ENCODE assay signal across 4 cellular contexts in the genomic region with DNA sequence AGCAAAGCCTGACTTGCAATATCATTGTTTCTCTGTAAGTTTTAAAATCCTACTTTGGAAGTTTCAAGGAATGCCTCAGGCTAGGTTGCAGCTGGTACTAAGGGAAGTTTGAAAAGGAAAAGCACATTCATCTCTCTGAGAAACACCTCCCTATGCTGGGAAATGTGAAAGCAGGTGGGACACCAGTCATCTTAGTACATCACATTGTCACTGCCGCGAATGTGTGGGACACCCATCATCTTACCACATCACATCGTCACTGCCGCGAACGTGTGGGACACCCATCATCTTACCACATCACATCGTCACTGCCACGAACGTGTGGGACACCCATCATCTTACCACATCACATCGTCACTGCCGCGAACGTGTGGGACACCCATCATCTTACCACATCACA. TPM values are rescaled to one million over a fixed set of nuclear protein-coding genes. Genes with fewer than 3 reads are reported as not detected.
"Had no signal": no experiment of that assay in that cellular context is flagged by ENCODE, and none has a peak within 500 bp of the region (broad histone marks: within the 10 kb centered on the region; RNA-seq: fewer than 3 reads in every experiment).

No MANE protein-coding gene starts in this region.

RNA-seq across cellular contexts. Expression of gene DACT2, which starts 38.3 kb away (rescaled TPM):
- total RNA-seq: dermis microvascular lymphatic vessel endothelial cell, glomerular endothelial cell, lung microvascular endothelial cell, myocyte had no signal
